1 cellular context compared by ENCODE assay signal in genomic region chr5:54017580-54017979, GRCh38.
TF ChIP-seq lines count a peak whose summit lies in the region.

No MANE protein-coding gene starts in this region.

TF ChIP-seq in H1, 55 proteins besides CTCF, POLR2A, EP300 and RAD21 (continued from another document):
- TF ChIP-seq SAP30 (IDR thresholded peaks at IDR 0.05; ENCODE audit: insufficient read depth, insufficient replicate concordance, low read length) (no peak), CBX8 (IDR thresholded peaks at IDR 0.05; ENCODE audit: borderline replicate concordance, low read depth, low read length) (no peak)
- TF ChIP-seq, protein P1, sequence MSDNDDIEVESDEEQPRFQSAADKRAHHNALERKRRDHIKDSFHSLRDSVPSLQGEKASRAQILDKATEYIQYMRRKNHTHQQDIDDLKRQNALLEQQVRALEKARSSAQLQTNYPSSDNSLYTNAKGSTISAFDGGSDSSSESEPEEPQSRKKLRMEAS (IDR thresholded peaks at IDR 0.05) = no peak
